1 cellular context compared by ENCODE assay signal in the genomic region with DNA sequence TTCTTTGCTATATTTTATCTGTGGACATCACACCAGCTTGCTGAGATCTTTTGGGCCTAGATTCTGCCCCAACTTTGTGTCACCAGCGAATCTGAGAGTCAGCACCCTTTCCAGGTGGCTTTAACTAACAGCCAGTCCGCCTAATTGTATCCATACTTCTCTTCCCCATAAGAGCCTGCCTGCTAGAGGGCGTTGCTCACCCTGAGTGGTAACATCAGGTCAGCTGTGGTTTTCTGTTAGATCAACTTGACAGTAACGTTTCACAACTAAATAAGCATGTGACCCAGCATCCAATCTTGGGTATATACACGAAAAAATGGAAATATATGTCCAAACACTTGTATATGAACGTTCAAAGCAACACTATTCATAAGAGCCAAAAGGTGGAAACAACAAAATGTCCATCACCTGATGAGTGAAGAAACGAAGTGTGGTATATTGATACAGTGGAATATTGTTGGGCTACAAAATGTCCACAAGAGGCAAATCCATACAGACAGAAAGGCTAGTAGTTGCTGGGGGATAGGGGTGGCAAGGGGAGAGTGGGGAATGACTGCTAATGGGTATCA.
TF ChIP-seq lines count a peak whose summit lies in the region.

No MANE protein-coding gene starts in this region.

TF ChIP-seq in A549, 52 proteins besides CTCF, POLR2A, EP300 and RAD21:
- TF ChIP-seq, protein P1, sequence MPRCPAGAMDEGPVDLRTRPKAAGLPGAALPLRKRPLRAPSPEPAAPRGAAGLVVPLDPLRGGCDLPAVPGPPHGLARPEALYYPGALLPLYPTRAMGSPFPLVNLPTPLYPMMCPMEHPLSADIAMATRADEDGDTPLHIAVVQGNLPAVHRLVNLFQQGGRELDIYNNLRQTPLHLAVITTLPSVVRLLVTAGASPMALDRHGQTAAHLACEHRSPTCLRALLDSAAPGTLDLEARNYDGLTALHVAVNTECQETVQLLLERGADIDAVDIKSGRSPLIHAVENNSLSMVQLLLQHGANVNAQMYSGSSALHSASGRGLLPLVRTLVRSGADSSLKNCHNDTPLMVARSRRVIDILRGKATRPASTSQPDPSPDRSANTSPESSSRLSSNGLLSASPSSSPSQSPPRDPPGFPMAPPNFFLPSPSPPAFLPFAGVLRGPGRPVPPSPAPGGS (IDR thresholded peaks at IDR 0.05) = no peak
- TF ChIP-seq FOSB (CRISPR knock-in tag; IDR thresholded peaks at IDR 0.05) = no peak
- no peak for TF ChIP-seq HOXB13 (CRISPR knock-in tag; IDR thresholded peaks at IDR 0.05; ENCODE audit: low read depth)
- TF ChIP-seq TFCP2L1 (CRISPR knock-in tag; IDR thresholded peaks at IDR 0.05) = no peak
